ENCODE assay signal across 9 cellular contexts in genomic region chr3:3799173-3800075, GRCh38. TPM values are rescaled to one million over a fixed set of nuclear protein-coding genes. Genes with fewer than 3 reads are reported as not detected.
DNase-seq lines count a peak whose midpoint lies in the region; ATAC-seq, FAIRE-seq and TF ChIP-seq lines count a peak whose summit lies in the region.
"Had no signal": no experiment of that assay in that cellular context is flagged by ENCODE, and none has a peak within 500 bp of the region (broad histone marks: within the 10 kb centered on the region; RNA-seq: fewer than 3 reads in every experiment).

TSS of gene LRRN1 (plus strand) at chr3:3799431. CDS start at chr3:3844642, 45,211 bp downstream.

- H3K27ac Mint-ChIP-seq in naive thymus-derived CD4-positive, alpha-beta T cell: peak within 1 kb of the TSS in 7 of 9 donors; percentile 56 to 91 (median 81)
- peak within 1 kb of the TSS; percentile 88 to 94 for H3K27ac Mint-ChIP-seq in stimulated activated naive CD8-positive, alpha-beta T cell treated with anti-CD3 and anti-CD28 coated beads, Interleukin-15, amount 100 ng/mL, for 72 hours

- no peak for TF ChIP-seq CTCF in esophagus muscularis mucosa (IDR thresholded peaks at IDR 0.05)
- no peak for TF ChIP-seq CTCF in BE2C (IDR thresholded peaks at IDR 0.05; ENCODE audit: low read depth, low read length)

- peak within 1 kb of the TSS; percentile 85 to 94 (median 92) for H3K4me3 Mint-ChIP-seq in naive thymus-derived CD4-positive, alpha-beta T cell
- H3K4me3 Mint-ChIP-seq in stimulated activated naive CD8-positive, alpha-beta T cell treated with anti-CD3 and anti-CD28 coated beads, Interleukin-15, amount 100 ng/mL, for 72 hours: peak within 1 kb of the TSS; percentile 92 to 95

- no peak for TF ChIP-seq EP300 in esophagus muscularis mucosa (IDR thresholded peaks at IDR 0.05)

- DNase-seq in NCI-H1105 (lab: John Stamatoyannopoulos, UW) (peak; percentile 84), esophagus muscularis mucosa (ENCODE audit: extremely low spot score) (no peak), RCC 7860 (ENCODE audit: low spot score) (no peak), BE2C (no peak)
- DNase-seq in activated CD8-positive, alpha-beta memory T cell treated with anti-CD3 and anti-CD28 coated beads, Interleukin-2, amount 50 U/mL, for 1 hour (ENCODE audit: extremely low read depth): peak; percentile 13
- DNase-seq in naive thymus-derived CD4-positive, alpha-beta T cell: peak; percentile 6 to 57 (median 38)
- DNase-seq in stimulated activated naive CD8-positive, alpha-beta T cell treated with anti-CD3 and anti-CD28 coated beads, Interleukin-15, amount 100 ng/mL, for 72 hours: peak; percentile 81

- TF ChIP-seq POLR2A in esophagus muscularis mucosa (IDR thresholded peaks at IDR 0.05; ENCODE audit: low read depth): no peak

- CTCF ChIA-PET in naive thymus-derived CD4-positive, alpha-beta T cell (lab: Charles Lee): interaction anchor here (0.5 kb wide), 1 partner anchor 485 kb away, joined by 3 read pairs; no protein-coding TSS in a partner anchor

- H3K27me3 Mint-ChIP-seq in naive thymus-derived CD4-positive, alpha-beta T cell: peaks cover 33 to 60% (median 48%) of the 10 kb centered on the region in 5 donors
- peaks cover 19% of the 10 kb centered on the region for H3K27me3 Mint-ChIP-seq in stimulated activated naive CD8-positive, alpha-beta T cell treated with anti-CD3 and anti-CD28 coated beads, Interleukin-15, amount 100 ng/mL, for 72 hours

- peaks cover 0 to 23% (median 0%) of the 10 kb centered on the region in 4 donors for H3K27me3 ChIP-seq in esophagus muscularis mucosa
- no peaks in the 10 kb centered on the region for H3K27me3 ChIP-seq in naive thymus-derived CD4-positive, alpha-beta T cell (ENCODE audit: control insufficient read depth in 2 of 2, insufficient read depth in 2 of 2, low read length in 2 of 2)
- peaks cover 23% of the 10 kb centered on the region for H3K27me3 ChIP-seq in BE2C

- H3K36me3 ChIP-seq in esophagus muscularis mucosa (no peaks in the 10 kb centered on the region), BE2C (no peaks in the 10 kb centered on the region)
- H3K36me3 ChIP-seq in naive thymus-derived CD4-positive, alpha-beta T cell (ENCODE audit: control insufficient read depth in 2 of 3, insufficient read depth in 3 of 3, low read length in 3 of 3): no peaks in the 10 kb centered on the region

- WGBS in esophagus muscularis mucosa: 1% methylated on average over 47 of the region's 102 CpGs

- POLR2A ChIA-PET in naive thymus-derived CD4-positive, alpha-beta T cell (lab: Charles Lee): interaction anchor here (0.7 to 1.1 kb wide), 3 partner anchors 607 to 1387 kb away, joined by 3 to 4 read pairs (median 3); partner anchors contain the start of gene TRNT1

- intact Hi-C loops in esophagus muscularis mucosa (cut with DNase I): no loop called here
- intact Hi-C loops in naive thymus-derived CD4-positive, alpha-beta T cell (cut with micrococcal nuclease): loop anchor here in 1 of 2 donors (2.0 to 5.0 kb wide), 3 partner anchors 503 to 622 kb away; partner anchors contain the start of genes CRBN and SETMAR

- FAIRE-seq in RCC 7860 (lab: Jason Lieb, UNC): no peak

- H3K9me3 ChIP-seq in esophagus muscularis mucosa (no peaks in the 10 kb centered on the region), BE2C (no peaks in the 10 kb centered on the region)
- H3K9me3 ChIP-seq in naive thymus-derived CD4-positive, alpha-beta T cell (ENCODE audit: control insufficient read depth in 2 of 3, low read length in 3 of 3): no peaks in the 10 kb centered on the region

- peaks cover 8 to 26% (median 15%) of the 10 kb centered on the region in 7 donors for H3K4me1 Mint-ChIP-seq in naive thymus-derived CD4-positive, alpha-beta T cell
- H3K4me1 Mint-ChIP-seq in stimulated activated naive CD8-positive, alpha-beta T cell treated with anti-CD3 and anti-CD28 coated beads, Interleukin-15, amount 100 ng/mL, for 72 hours: peaks cover 22% of the 10 kb centered on the region

- H3K27ac ChIP-seq in esophagus muscularis mucosa (replicated peaks in 1 of 4): peak within 1 kb of the TSS in 2 of 4 donors; percentile 36 to 57
- H3K27ac ChIP-seq in naive thymus-derived CD4-positive, alpha-beta T cell (ENCODE audit: low read depth, low read length): peak within 1 kb of the TSS; percentile 55

- peaks cover 0 to 5% (median 0%) of the 10 kb centered on the region in 11 donors for H3K9me3 Mint-ChIP-seq in naive thymus-derived CD4-positive, alpha-beta T cell
- no peaks in the 10 kb centered on the region for H3K9me3 Mint-ChIP-seq in stimulated activated naive CD8-positive, alpha-beta T cell treated with anti-CD3 and anti-CD28 coated beads, Interleukin-15, amount 100 ng/mL, for 72 hours

- ATAC-seq in GM19395 (IDR thresholded peaks at IDR 0.05; ENCODE audit: unreplicated experiment): peak; percentile 45
- peak; percentile 61 for ATAC-seq in naive thymus-derived CD4-positive, alpha-beta T cell
- peak; percentile 86 for ATAC-seq in stimulated activated naive CD8-positive, alpha-beta T cell treated with anti-CD3 and anti-CD28 coated beads, Interleukin-15, amount 100 ng/mL, for 72 hours

- H3K4me1 ChIP-seq in esophagus muscularis mucosa (peaks cover 19 to 40% (median 31%) of the 10 kb centered on the region in 4 donors), BE2C (no peaks in the 10 kb centered on the region)
- H3K4me1 ChIP-seq in naive thymus-derived CD4-positive, alpha-beta T cell (ENCODE audit: control insufficient read depth in 2 of 2, insufficient read depth in 2 of 2, low read length in 2 of 2): no peaks in the 10 kb centered on the region

- H3K36me3 Mint-ChIP-seq in naive thymus-derived CD4-positive, alpha-beta T cell: peaks cover 0 to 4% (median 2%) of the 10 kb centered on the region in 5 donors

- H3K4me3 ChIP-seq in esophagus muscularis mucosa (peak within 1 kb of the TSS; percentile 58 to 66 (median 64)), BE2C (ENCODE audit: low read depth, low read length) (no peak within 1 kb of the TSS)
- peak within 1 kb of the TSS; percentile 61 for H3K4me3 ChIP-seq in naive thymus-derived CD4-positive, alpha-beta T cell (ENCODE audit: low read length)

RNA-seq across cellular contexts. Expression of gene LRRN1, which starts in this region (rescaled TPM):
- 1 to 10 TPM in 3 of 4 donors, under 1 TPM in 1; 0.83 to 4.6 (median 2.7) TPM for total RNA-seq in esophagus muscularis mucosa
- 1 to 10 TPM in 3 of 5 experiments, under 1 TPM in 1, not detected in 1; 0.12 to 2.5 (median 1.8) TPM for total RNA-seq in naive thymus-derived CD4-positive, alpha-beta T cell
- polyA plus RNA-seq in naive thymus-derived CD4-positive, alpha-beta T cell: 1 to 10 TPM in 1 of 2 donors, under 1 TPM in 1; 0.41 to 1.2 TPM
- not detected for polyA plus RNA-seq in BE2C (2012; ENCODE audit: insufficient read depth, insufficient read length, low read depth)
- total RNA-seq: RPMI7951 had no signal

Comparison
In these comparisons a context has a peak if more than half of its experiments do, and no peak if none do; other contexts are left out.
1. DNase-seq: peak in NCI-H1105 (single experiment), activated CD8-positive, alpha-beta memory T cell treated with anti-CD3 and anti-CD28 coated beads, Interleukin-2, amount 50 U/mL, for 1 hour (single experiment), naive thymus-derived CD4-positive, alpha-beta T cell (9 of 9) and stimulated activated naive CD8-positive, alpha-beta T cell treated with anti-CD3 and anti-CD28 coated beads, Interleukin-15, amount 100 ng/mL, for 72 hours (2 of 2); none in esophagus muscularis mucosa (single experiment), RCC 7860 (single experiment) and BE2C (single experiment).
2. Peak in every context shown above with its lines, with median percentiles within 50 percentile points of each other: ATAC-seq.